10 cellular contexts compared by ENCODE assay signal in genomic region chr1:21327566-21328323, GRCh38. TPM values are rescaled to one million over a fixed set of nuclear protein-coding genes. Genes with fewer than 3 reads are reported as not detected.
DNase-seq lines count a peak whose midpoint lies in the region; ATAC-seq, FAIRE-seq and TF ChIP-seq lines count a peak whose summit lies in the region.
"Had no signal": no experiment of that assay in that cellular context is flagged by ENCODE, and none has a peak within 500 bp of the region (broad histone marks: within the 10 kb centered on the region; RNA-seq: fewer than 3 reads in every experiment).

No MANE protein-coding gene starts in this region.

- H3K27me3 Mint-ChIP-seq in activated naive CD4-positive, alpha-beta T cell treated with anti-CD3 and anti-CD28 coated beads, Interleukin-2, amount 50 U/mL, for 24 hours = no peaks in the 10 kb centered on the region
- no peaks in the 10 kb centered on the region for H3K27me3 Mint-ChIP-seq in naive thymus-derived CD4-positive, alpha-beta T cell

- peak overlapping the region; percentile 54 for H3K4me3 Mint-ChIP-seq in activated naive CD4-positive, alpha-beta T cell treated with anti-CD3 and anti-CD28 coated beads, Interleukin-2, amount 50 U/mL, for 24 hours
- peak overlapping the region in 7 of 10 donors; percentile 11 to 80 (median 45) for H3K4me3 Mint-ChIP-seq in naive thymus-derived CD4-positive, alpha-beta T cell

- H3K9ac ChIP-seq in K562 (ENCODE audit: insufficient read depth in 1 of 2, low read depth in 2 of 2, low read length in 2 of 2) = no peak overlapping the region

- no peak overlapping the region for H2AFZ ChIP-seq in K562 (ENCODE audit: low read depth, low read length)

- no peak overlapping the region for H3K27ac ChIP-seq in K562 (ENCODE audit: extremely low read depth, low read depth, low read length)
- no peak overlapping the region for H3K27ac ChIP-seq in naive thymus-derived CD4-positive, alpha-beta T cell (ENCODE audit: low read depth, low read length)
- peak overlapping the region; percentile 73 to 90 (median 83) for H3K27ac ChIP-seq in transverse colon

- H3K4me1 ChIP-seq in K562 (replicated peaks in 1 of 2; ENCODE audit: control insufficient read depth in 2 of 2, insufficient read depth in 2 of 2, low read length in 2 of 2) (peaks cover 28 to 32% of the 10 kb centered on the region in 2 experiments), transverse colon (peaks cover 72 to 97% (median 87%) of the 10 kb centered on the region in 4 donors)
- peaks cover 41 to 71% of the 10 kb centered on the region in 2 donors for H3K4me1 ChIP-seq in naive thymus-derived CD4-positive, alpha-beta T cell (ENCODE audit: control insufficient read depth in 2 of 2, insufficient read depth in 2 of 2, low read length in 2 of 2)

- intact Hi-C loops in K562 (cut with micrococcal nuclease) = no loop called here
- intact Hi-C loops in naive thymus-derived CD4-positive, alpha-beta T cell (cut with micrococcal nuclease) = no loop called here
- intact Hi-C loops in transverse colon (cut with DNase I; ENCODE audit: low total_unique reads) = no loop called here

- no peaks in the 10 kb centered on the region for H3K9me3 Mint-ChIP-seq in activated naive CD4-positive, alpha-beta T cell treated with anti-CD3 and anti-CD28 coated beads, Interleukin-2, amount 50 U/mL, for 24 hours
- peaks cover 0 to 2% (median 0%) of the 10 kb centered on the region in 11 donors for H3K9me3 Mint-ChIP-seq in naive thymus-derived CD4-positive, alpha-beta T cell

- no peak for FAIRE-seq in K562 (lab: Jason Lieb, UNC)
- FAIRE-seq: astrocyte had no signal

- H3K9me3 ChIP-seq in K562 (replicated peaks; ENCODE audit: control insufficient read depth, insufficient read depth, low read depth, low read length) = no peaks in the 10 kb centered on the region
- no peaks in the 10 kb centered on the region for H3K9me3 ChIP-seq in naive thymus-derived CD4-positive, alpha-beta T cell (ENCODE audit: control insufficient read depth in 2 of 3, low read length in 3 of 3)
- H3K9me3 ChIP-seq in transverse colon = no peaks in the 10 kb centered on the region

- in situ Hi-C loops in K562 (cut with MboI) = no loop called here
- in situ Hi-C loops in transverse colon (cut with MboI; ENCODE audit: low pct_ligation_motif_present in 1 of 4, low pct_unique_long_range_greater_than_20kb in 1 of 4, low sequenced_read_pairs in 3 of 4) = no loop called here

- H3K4me3 ChIP-seq in K562 (no peak overlapping the region), transverse colon (no peak overlapping the region)
- no peak overlapping the region for H3K4me3 ChIP-seq in naive thymus-derived CD4-positive, alpha-beta T cell (ENCODE audit: low read length)

- H3K27ac Mint-ChIP-seq in activated naive CD4-positive, alpha-beta T cell treated with anti-CD3 and anti-CD28 coated beads, Interleukin-2, amount 50 U/mL, for 24 hours = peak overlapping the region; percentile 86
- H3K27ac Mint-ChIP-seq in naive thymus-derived CD4-positive, alpha-beta T cell = peak overlapping the region; percentile 39 to 97 (median 95)

- no peak for TF ChIP-seq EP300 in K562 (IDR thresholded peaks at IDR 0.05; ENCODE audit: low read length)
- TF ChIP-seq EP300 in transverse colon (IDR thresholded peaks at IDR 0.05; ENCODE audit: low read depth) = no peak

- no peak for TF ChIP-seq RAD21 in K562 (CRISPR knock-in tag; conservative IDR thresholded peaks at IDR 0.05 in 1 of 2, IDR thresholded peaks at IDR 0.05 in 1 of 2)

- TF ChIP-seq CTCF in K562 (IDR thresholded peaks at IDR 0.05 in 2 of 3, conservative IDR thresholded peaks at IDR 0.05 in 1 of 3; ENCODE audit: insufficient read depth in 2 of 3, low read depth in 1 of 3, low read length in 3 of 3) (no peak), transverse colon (IDR thresholded peaks at IDR 0.05) (no peak)

- TF ChIP-seq POLR2A in K562 (conservative IDR thresholded peaks at IDR 0.05) (no peak), transverse colon (IDR thresholded peaks at IDR 0.05) (no peak), erythroblast (IDR thresholded peaks at IDR 0.05; ENCODE audit: low read length) (no peak)

- DNase-seq in activated naive CD4-positive, alpha-beta T cell (lab: John Stamatoyannopoulos, UW) = no peak
- no peak for DNase-seq in K562 (ENCODE audit: extremely low read depth in 1 of 4, low spot score in 3 of 4)
- no peak for DNase-seq in naive thymus-derived CD4-positive, alpha-beta T cell
- no peak for DNase-seq in transverse colon
- DNase-seq in NCI-H1694 (lab: John Stamatoyannopoulos, UW) = no peak
- DNase-seq in erythroblast (lab: John Stamatoyannopoulos, UW) = no peak
- DNase-seq: NCI-H2227 treated with DMSO at 0.1 percent for 48 hours had no signal

- BruUV-seq in K562 (replicated peaks; lab: Mats Ljungman, UMichigan) = no TSS peak

- CTCF ChIA-PET in K562 (lab: Yijun Ruan, JAX; ENCODE audit: low intra/inter-chr PET ratio) = no interaction called here
- CTCF ChIA-PET in naive thymus-derived CD4-positive, alpha-beta T cell (lab: Charles Lee) = interaction anchor here (0.9 kb wide), 1 partner anchor 57 kb away, joined by 3 read pairs; no protein-coding TSS in a partner anchor

- ATAC-seq in K562 = no peak
- no peak for ATAC-seq in naive thymus-derived CD4-positive, alpha-beta T cell
- ATAC-seq in HG03565 (IDR thresholded peaks at IDR 0.05; ENCODE audit: unreplicated experiment) = no peak

- peaks cover 4% of the 10 kb centered on the region; the same call in 1 of the 3 replicates for H3K79me2 ChIP-seq in K562 (ENCODE audit: control insufficient read depth, insufficient read depth, low read length)

- no peak overlapping the region for H3K4me2 ChIP-seq in K562 (ENCODE audit: insufficient read depth, low read length)

- H3K9me1 ChIP-seq in K562 (ENCODE audit: control insufficient read depth, insufficient read depth, low read length) = no peaks in the 10 kb centered on the region

- H3K4me1 Mint-ChIP-seq in activated naive CD4-positive, alpha-beta T cell treated with anti-CD3 and anti-CD28 coated beads, Interleukin-2, amount 50 U/mL, for 24 hours = peaks cover 94% of the 10 kb centered on the region
- H3K4me1 Mint-ChIP-seq in naive thymus-derived CD4-positive, alpha-beta T cell = peaks cover 54 to 97% (median 84%) of the 10 kb centered on the region in 7 donors

- peaks cover 13% of the 10 kb centered on the region for H3K36me3 Mint-ChIP-seq in activated naive CD4-positive, alpha-beta T cell treated with anti-CD3 and anti-CD28 coated beads, Interleukin-2, amount 50 U/mL, for 24 hours
- H3K36me3 Mint-ChIP-seq in naive thymus-derived CD4-positive, alpha-beta T cell = peaks cover 0 to 9% (median 7%) of the 10 kb centered on the region in 5 donors

- H4K20me1 ChIP-seq in K562 (replicated peaks; ENCODE audit: control insufficient read depth, insufficient read depth, low read length) = peaks cover 18% of the 10 kb centered on the region

- WGBS in K562 (ENCODE audit: insufficient coverage, low coverage, missing lambda C conversion rate) = 84% methylated on average over 15 of the region's 15 CpGs
- WGBS in transverse colon (ENCODE audit: low coverage in 1 of 2), 2 donors = 96% methylated on average over 15 of the region's 15 CpGs; no CpG with 5 or more reads in 1 of the 2 donors

- H3K36me3 ChIP-seq in K562 (ENCODE audit: control insufficient read depth, insufficient read depth, low read length) = no peaks in the 10 kb centered on the region; the same call in 2 of the 3 replicates
- H3K36me3 ChIP-seq in naive thymus-derived CD4-positive, alpha-beta T cell (ENCODE audit: control insufficient read depth in 2 of 3, insufficient read depth in 3 of 3, low read length in 3 of 3) = no peaks in the 10 kb centered on the region
- H3K36me3 ChIP-seq in transverse colon = no peaks in the 10 kb centered on the region

- POLR2A ChIA-PET in K562 (lab: Yijun Ruan, JAX) = interaction anchor here (0.6 to 2.5 kb wide), 3 partner anchors 10 to 58 kb away, joined by 3 to 11 read pairs (median 3); no protein-coding TSS in a partner anchor
- POLR2A ChIA-PET in naive thymus-derived CD4-positive, alpha-beta T cell (lab: Charles Lee) = interaction anchor here (1.3 to 23.1 kb wide), 3 partner anchors 17 to 41 kb away, joined by 3 to 427 read pairs (median 40); partner anchors contain the start of gene ECE1

- H3K27me3 ChIP-seq in K562 (ENCODE audit: control insufficient read depth in 2 of 2, insufficient read depth in 2 of 2, low read length in 2 of 2) = no peaks in the 10 kb centered on the region
- no peaks in the 10 kb centered on the region for H3K27me3 ChIP-seq in naive thymus-derived CD4-positive, alpha-beta T cell (ENCODE audit: control insufficient read depth in 2 of 2, insufficient read depth in 2 of 2, low read length in 2 of 2)
- no peaks in the 10 kb centered on the region for H3K27me3 ChIP-seq in transverse colon

TF ChIP-seq in K562, 482 proteins besides CTCF, POLR2A, EP300 and RAD21 (continues in another document):
- no peak for TF ChIP-seq ZBTB7A (IDR thresholded peaks at IDR 0.05; ENCODE audit: borderline replicate concordance, control insufficient read depth, low read depth, low read length)

RNA-seq across cellular contexts. Expression of gene ECE1, which starts 37.5 kb away (rescaled TPM):
- total RNA-seq in K562 (2011; cell fraction: chromatin; rRNA removed; ENCODE audit: low replicate concordance) = 46.9 and 72.4 TPM in 2 replicates
- 41.5 and 47.5 TPM in 2 replicates for total RNA-seq in K562 (2011; cell fraction: nucleolus; rRNA removed)
- total RNA-seq in K562 (2011; cell fraction: nucleoplasm; rRNA removed) = 38.9 and 42.0 TPM in 2 replicates
- total RNA-seq in K562 (2014; rRNA removed) = 18.8 and 21.3 TPM in 2 replicates
- 11.0 and 14.5 TPM in 2 replicates for total RNA-seq in K562 (2014; rRNA removed; fragmentation: Illumina TruSeq; extraction: Trizol)
- 5.3 and 6.9 TPM in 2 replicates for total RNA-seq in K562 (2015; rRNA removed; fragmentation: Illumina TruSeq; extraction: Trizol)
- total RNA-seq in K562 (2021) = 31.6 and 34.8 TPM in 2 replicates
- 10.3 and 26.8 TPM in 2 replicates for polyA plus RNA-seq in K562 (2011; rRNA removed)
- polyA plus RNA-seq in K562 (2011; cell fraction: cytosol; rRNA removed) = 5.5 and 9.8 TPM in 2 replicates
- polyA plus RNA-seq in K562 (2011; cell fraction: nucleus; rRNA removed) = 12.7 and 17.7 TPM in 2 replicates
- 20.2 and 46.9 TPM in 2 replicates for polyA plus RNA-seq in K562 (2012)
- 29.7 and 30.8 TPM in 2 replicates for polyA plus RNA-seq in K562 (2014; fragmentation: Illumina TruSeq; extraction: Trizol)
- under 1 TPM; 0.56 to 0.61 TPM for polyA plus RNA-seq in K562 (2014; fragmentation: Nextera tagmentation; extraction: Ambion mirVana)
- 10.1 and 12.1 TPM in 2 replicates for polyA plus RNA-seq in K562 (2014; rRNA removed)
- polyA minus RNA-seq in K562 (2011; rRNA and poly(A)+ RNA removed) = 9.1 and 14.0 TPM in 2 replicates
- polyA minus RNA-seq in K562 (2011; cell fraction: cytosol; rRNA and poly(A)+ RNA removed) = 9.9 and 13.4 TPM in 2 replicates
- 9.1 and 11.0 TPM in 2 replicates for polyA minus RNA-seq in K562 (2011; cell fraction: nucleus; rRNA and poly(A)+ RNA removed)
- total RNA-seq in naive thymus-derived CD4-positive, alpha-beta T cell = 10 to 100 TPM; 63.3 to 97.4 (median 72.2) TPM
- polyA plus RNA-seq in naive thymus-derived CD4-positive, alpha-beta T cell = 10 to 100 TPM; 21.3 to 50.4 TPM
- total RNA-seq in transverse colon = 100 to 1,000 TPM in 3 of 4 donors, 10 to 100 TPM in 1; 55.9 to 149 (median 112) TPM

Comparison
In these comparisons a context has a peak if more than half of its experiments do, and no peak if none do; other contexts are left out.
1. H3K27ac ChIP-seq: peak in transverse colon (4 of 4); none in K562 (single experiment) and naive thymus-derived CD4-positive, alpha-beta T cell (single experiment).